Comparison of ENCODE assay signal across 8 cellular contexts in the genomic region with DNA sequence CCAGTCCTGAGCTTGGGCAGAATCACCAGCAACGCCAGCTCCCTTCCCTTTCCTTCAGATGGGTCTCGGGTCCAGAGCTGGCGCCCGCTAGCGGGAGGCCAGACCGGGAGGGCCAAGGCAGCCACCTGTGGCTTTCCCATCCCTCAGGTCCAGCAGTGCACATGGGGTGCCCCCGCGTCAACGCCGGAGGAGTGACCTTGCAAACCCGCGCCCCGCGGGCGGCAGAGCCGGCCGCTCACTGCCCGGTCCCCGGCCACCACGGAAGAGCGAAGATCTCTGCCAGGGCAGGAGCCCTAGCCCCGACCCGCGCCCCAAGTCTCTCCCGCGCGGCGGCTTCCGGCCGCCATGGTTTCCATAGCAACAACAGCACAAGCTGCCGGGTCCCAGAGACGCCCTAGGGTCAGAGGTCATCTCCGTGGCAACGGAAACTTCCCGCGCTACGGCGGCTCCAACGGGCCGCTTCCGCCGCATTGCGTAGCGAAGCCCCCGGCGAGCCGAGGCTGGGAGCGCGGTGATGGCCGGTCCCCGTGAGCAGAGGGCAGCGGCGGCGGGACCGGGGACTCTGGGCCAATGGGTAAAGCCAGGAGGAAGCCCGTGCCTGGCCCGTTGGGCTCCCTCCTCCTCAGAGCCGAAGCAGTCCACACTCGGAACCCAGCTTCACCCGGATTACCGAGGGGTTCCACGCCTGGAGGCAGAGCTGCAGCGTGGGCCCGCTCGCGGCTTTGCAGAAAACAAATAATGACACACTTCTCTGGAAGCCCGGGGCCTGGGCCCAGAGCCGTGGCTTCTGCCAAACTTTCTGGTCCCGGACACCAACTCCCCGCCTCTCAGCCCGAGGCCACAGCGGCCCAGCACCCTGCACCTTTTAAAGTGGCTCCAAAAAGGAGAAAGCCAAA. TPM values are rescaled to one million over a fixed set of nuclear protein-coding genes. Genes with fewer than 3 reads are reported as not detected.
DNase-seq lines count a peak whose midpoint lies in the region; ATAC-seq and TF ChIP-seq lines count a peak whose summit lies in the region.

No MANE protein-coding gene starts in this region.

- no peaks in the 10 kb centered on the region for H3K4me1 ChIP-seq in SJCRH30

- H3K27ac ChIP-seq in SJCRH30: no peak overlapping the region

- no peaks in the 10 kb centered on the region for H3K9me3 ChIP-seq in SJCRH30 (replicated peaks)

- H3K36me3 ChIP-seq in SJCRH30: no peaks in the 10 kb centered on the region

- peak; percentile 46 for TF ChIP-seq CTCF in GM12874 (IDR thresholded peaks at IDR 0.05; ENCODE audit: insufficient read depth, low read depth, low read length)

- no peaks in the 10 kb centered on the region for H3K27me3 ChIP-seq in SJCRH30

- DNase-seq in NCI-H187 treated with DMSO at 0.1 percent for 48 hours (lab: John Stamatoyannopoulos, UW): peak; percentile 64
- peak; percentile 91 for DNase-seq in activated CD4-positive, CD25-positive, alpha-beta regulatory T cell treated with anti-CD3 and anti-CD28 coated beads, Interleukin-2, amount 50 U/mL, for 16 hours (ENCODE audit: low read depth, low spot score)
- DNase-seq in cerebellar cortex (ENCODE audit: low spot score): peak; percentile 72
- DNase-seq in islet precursor cell: peak; percentile 95
- peak; percentile 89 to 97 for DNase-seq in stimulated activated CD4-positive, alpha-beta T cell treated with anti-CD3 and anti-CD28 coated beads, Interleukin-12 subunit alpha, Interleukin-12 subunit beta, amount 100 ng/mL, for 24 hours (ENCODE audit: low read depth in 2 of 2)
- no peak for DNase-seq in SJCRH30

- peak; percentile 98 for ATAC-seq in HG02763 (IDR thresholded peaks at IDR 0.05; ENCODE audit: unreplicated experiment)

- H3K4me3 ChIP-seq in SJCRH30: no peak overlapping the region

RNA-seq across cellular contexts. Expression of a gene that starts 7.4 kb away (rescaled TPM):
- total RNA-seq in SJCRH30 (2014; rRNA removed; shearing (Covaris generic)): 0.02 TPM in 1 of 2 replicates, not detected in the other

Comparison
In these comparisons a context has a peak if more than half of its experiments do, and no peak if none do; other contexts are left out.
1. DNase-seq: peak in NCI-H187 treated with DMSO at 0.1 percent for 48 hours (single experiment), activated CD4-positive, CD25-positive, alpha-beta regulatory T cell treated with anti-CD3 and anti-CD28 coated beads, Interleukin-2, amount 50 U/mL, for 16 hours (single experiment), cerebellar cortex (single experiment), islet precursor cell (single experiment) and stimulated activated CD4-positive, alpha-beta T cell treated with anti-CD3 and anti-CD28 coated beads, Interleukin-12 subunit alpha, Interleukin-12 subunit beta, amount 100 ng/mL, for 24 hours (2 of 2); none in SJCRH30 (0 of 2).